ENCODE assay signal across 14 cellular contexts in genomic region chr7:35257251-35258124, GRCh38. TPM values are rescaled to one million over a fixed set of nuclear protein-coding genes. Genes with fewer than 3 reads are reported as not detected.
DNase-seq lines count a peak whose midpoint lies in the region; ATAC-seq and TF ChIP-seq lines count a peak whose summit lies in the region.
"Had no signal": no experiment of that assay in that cellular context is flagged by ENCODE, and none has a peak within 500 bp of the region (broad histone marks: within the 10 kb centered on the region; RNA-seq: fewer than 3 reads in every experiment).

No MANE protein-coding gene starts in this region.

- ATAC-seq in natural killer cell: no peak
- no peak for ATAC-seq in HG03432 (IDR thresholded peaks at IDR 0.05; ENCODE audit: unreplicated experiment)
- ATAC-seq: natural killer cell treated with Interleukin-12 subunit alpha and Interleukin-12 subunit beta and Interleukin-15 and Interleukin-18, amount 100 ng/mL, for 72 hours; stimulated activated memory B cell treated with anti-CD40 and anti-IgM and Interleukin-4, amounts not matched to agents 10 μg/mL and 1 μg/mL and 100 μg/mL, for 72 hours had no signal

- H3K4me1 ChIP-seq in testis: no peaks in the 10 kb centered on the region

- H3K9me3 ChIP-seq in testis: no peaks in the 10 kb centered on the region

- intact Hi-C loops in testis (cut with DNase I; ENCODE audit: low total_unique reads): no loop called here
- intact Hi-C loops in natural killer cell (cut with micrococcal nuclease): no loop called here

- no peak overlapping the region for H3K27ac ChIP-seq in testis

- no peak overlapping the region for H3K4me3 Mint-ChIP-seq in activated naive CD4-positive, alpha-beta T cell treated with anti-CD3 and anti-CD28 coated beads, Interleukin-2, amount 10 ng/mL, durations not matched to agents 7 days and 5 days
- no peak overlapping the region for H3K4me3 Mint-ChIP-seq in natural killer cell
- H3K4me3 Mint-ChIP-seq: activated T-cell treated with anti-CD3 and anti-CD28 coated beads, Interleukin-2, amount 50 U/mL, for 24 hours; natural killer cell treated with Interleukin-12 subunit alpha and Interleukin-12 subunit beta and Interleukin-15 and Interleukin-18, amount 100 ng/mL, for 72 hours; stimulated activated memory B cell treated with anti-CD40 and anti-IgM and Interleukin-4, amounts not matched to agents 10 μg/mL and 1 μg/mL and 100 μg/mL, for 72 hours had no signal

- no peak for TF ChIP-seq POLR2A in testis (IDR thresholded peaks at IDR 0.05)

- peaks cover 6% of the 10 kb centered on the region for H3K9me3 Mint-ChIP-seq in activated naive CD4-positive, alpha-beta T cell treated with anti-CD3 and anti-CD28 coated beads, Interleukin-2, amount 10 ng/mL, durations not matched to agents 7 days and 5 days
- H3K9me3 Mint-ChIP-seq in natural killer cell: no peaks in the 10 kb centered on the region
- H3K9me3 Mint-ChIP-seq: natural killer cell treated with Interleukin-12 subunit alpha and Interleukin-12 subunit beta and Interleukin-15 and Interleukin-18, amount 100 ng/mL, for 72 hours; stimulated activated memory B cell treated with anti-CD40 and anti-IgM and Interleukin-4, amounts not matched to agents 10 μg/mL and 1 μg/mL and 100 μg/mL, for 72 hours had no signal

- CTCF ChIA-PET in activated naive CD4-positive, alpha-beta T cell treated with anti-CD3 and anti-CD28 coated beads, Interleukin-2, amount 10 ng/mL, durations not matched to agents 7 days and 5 days (lab: Charles Lee): no interaction called here

- DNase-seq in activated naive CD4-positive, alpha-beta T cell treated with anti-CD3 and anti-CD28 coated beads, Interleukin-2, amount 10 ng/mL, durations not matched to agents 7 days and 5 days: no peak
- DNase-seq in activated naive CD4-positive, alpha-beta T cell (lab: John Stamatoyannopoulos, UW): no peak
- DNase-seq in ecto neural progenitor cell (ENCODE audit: low spot score): peak; percentile 62
- peak; percentile 22 for DNase-seq in iPS-NIHi7 (ENCODE audit: extremely low spot score)
- DNase-seq in testis: peak; percentile 19
- no peak for DNase-seq in natural killer cell
- no peak for DNase-seq in activated effector memory CD4-positive, alpha-beta T cell treated with anti-CD3 and anti-CD28 coated beads, Interleukin-2, amount 50 U/mL, for 16 hours
- DNase-seq: activated T-cell treated with anti-CD3 and anti-CD28 coated beads, Interleukin-2, amount 50 U/mL, for 24 hours; MM.1S; SHP77 had no signal

- TF ChIP-seq CTCF in testis (IDR thresholded peaks at IDR 0.05) (no peak), natural killer cell (IDR thresholded peaks at IDR 0.05) (no peak)

- no peaks in the 10 kb centered on the region for H3K27me3 ChIP-seq in testis

- 2% methylated on average over 27 to 66 of the region's 69 CpGs for WGBS in testis, 2 donors

- peaks cover 99% of the 10 kb centered on the region for H3K27me3 Mint-ChIP-seq in activated naive CD4-positive, alpha-beta T cell treated with anti-CD3 and anti-CD28 coated beads, Interleukin-2, amount 10 ng/mL, durations not matched to agents 7 days and 5 days
- peaks cover 68% of the 10 kb centered on the region in 2 donors for H3K27me3 Mint-ChIP-seq in natural killer cell (ENCODE audit: low read depth in 2 of 2)

- peak overlapping the region; percentile 12 to 38 for H3K4me3 ChIP-seq in testis

- no peaks in the 10 kb centered on the region for H3K36me3 ChIP-seq in testis (ENCODE audit: low read depth, missing control alignments)

- peak overlapping the region; percentile 82 for H3K27ac Mint-ChIP-seq in activated naive CD4-positive, alpha-beta T cell treated with anti-CD3 and anti-CD28 coated beads, Interleukin-2, amount 10 ng/mL, durations not matched to agents 7 days and 5 days
- H3K27ac Mint-ChIP-seq in natural killer cell: no peak overlapping the region
- H3K27ac Mint-ChIP-seq: natural killer cell treated with Interleukin-12 subunit alpha and Interleukin-12 subunit beta and Interleukin-15 and Interleukin-18, amount 100 ng/mL, for 72 hours; stimulated activated memory B cell treated with anti-CD40 and anti-IgM and Interleukin-4, amounts not matched to agents 10 μg/mL and 1 μg/mL and 100 μg/mL, for 72 hours had no signal

- H3K36me3 Mint-ChIP-seq in activated naive CD4-positive, alpha-beta T cell treated with anti-CD3 and anti-CD28 coated beads, Interleukin-2, amount 10 ng/mL, durations not matched to agents 7 days and 5 days: peaks cover 21% of the 10 kb centered on the region
- no peaks in the 10 kb centered on the region for H3K36me3 Mint-ChIP-seq in natural killer cell
- H3K36me3 Mint-ChIP-seq: stimulated activated memory B cell treated with anti-CD40 and anti-IgM and Interleukin-4, amounts not matched to agents 10 μg/mL and 1 μg/mL and 100 μg/mL, for 72 hours had no signal

- peaks cover 16% of the 10 kb centered on the region for H3K4me1 Mint-ChIP-seq in activated naive CD4-positive, alpha-beta T cell treated with anti-CD3 and anti-CD28 coated beads, Interleukin-2, amount 10 ng/mL, durations not matched to agents 7 days and 5 days
- peaks cover 0 to 16% of the 10 kb centered on the region in 2 donors for H3K4me1 Mint-ChIP-seq in natural killer cell

RNA-seq across cellular contexts. Expression of gene TBX20, which starts 3.6 kb away (rescaled TPM):
- total RNA-seq in testis (1 to 10 TPM; 2.8 to 3.8 TPM), natural killer cell (not detected)
- 0.63 TPM for polyA plus RNA-seq in testis (ENCODE audit: insufficient read depth, low read depth, low replicate concordance)
- total RNA-seq: G401; natural killer cell treated with Interleukin-12 subunit alpha and Interleukin-12 subunit beta and Interleukin-15 and Interleukin-18, amount 100 ng/mL, for 72 hours had no signal

Comparison
In these comparisons a context has a peak if more than half of its experiments do, and no peak if none do; other contexts are left out.
1. DNase-seq: peak in ecto neural progenitor cell (single experiment), iPS-NIHi7 (single experiment) and testis (single experiment); none in activated naive CD4-positive, alpha-beta T cell treated with anti-CD3 and anti-CD28 coated beads, Interleukin-2, amount 10 ng/mL, durations not matched to agents 7 days and 5 days (single experiment), activated naive CD4-positive, alpha-beta T cell (0 of 4), natural killer cell (single experiment) and activated effector memory CD4-positive, alpha-beta T cell treated with anti-CD3 and anti-CD28 coated beads, Interleukin-2, amount 50 U/mL, for 16 hours (single experiment).